9 cellular contexts compared by ENCODE assay signal in the genomic region with DNA sequence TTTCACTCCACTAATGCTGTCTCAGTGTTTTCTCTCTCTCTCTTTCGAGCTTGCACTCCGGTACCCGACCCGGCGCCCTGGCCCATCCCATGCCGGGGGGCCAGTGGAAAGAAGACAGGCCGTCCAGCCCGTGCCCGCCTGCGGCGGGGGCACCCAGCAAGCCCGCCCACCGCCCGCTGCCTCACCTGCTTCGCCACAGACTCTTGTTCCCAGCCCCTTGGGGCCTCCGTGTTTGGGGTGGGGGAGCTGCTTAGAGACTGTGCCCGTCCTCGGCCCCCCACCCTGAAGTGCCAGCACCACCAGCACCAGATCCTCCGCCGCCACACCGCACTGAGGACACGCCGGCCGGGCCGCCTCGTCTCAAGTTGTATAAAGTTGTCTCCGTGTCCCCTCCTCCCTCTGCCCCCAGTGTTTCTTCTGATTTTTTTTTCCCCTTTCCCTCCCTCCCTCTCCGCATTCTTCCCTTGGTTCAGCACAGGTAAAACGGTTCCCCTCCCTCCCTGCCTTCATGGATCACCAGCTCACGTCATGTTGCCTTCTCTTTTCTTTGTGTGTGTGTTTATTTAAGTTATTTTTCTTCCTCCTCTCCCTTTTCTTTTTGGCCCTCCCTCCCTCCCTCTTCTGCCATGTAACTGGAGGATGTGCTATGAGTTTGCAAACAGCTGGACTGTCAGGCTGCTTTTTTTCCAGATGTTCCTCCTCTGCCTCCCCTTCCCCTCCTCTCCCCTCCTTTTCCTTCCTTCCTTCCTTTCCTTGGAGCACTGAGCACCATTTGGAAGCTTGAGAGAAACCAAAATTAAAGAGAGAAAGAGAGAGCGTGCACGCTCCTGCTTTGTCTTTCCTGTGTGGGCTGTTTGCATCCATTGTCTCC. TPM values are rescaled to one million over a fixed set of nuclear protein-coding genes. Genes with fewer than 3 reads are reported as not detected.
DNase-seq lines count a peak whose midpoint lies in the region; ATAC-seq, FAIRE-seq and TF ChIP-seq lines count a peak whose summit lies in the region.
"Had no signal": no experiment of that assay in that cellular context is flagged by ENCODE, and none has a peak within 500 bp of the region (broad histone marks: within the 10 kb centered on the region; RNA-seq: fewer than 3 reads in every experiment).

No MANE protein-coding gene starts in this region.

- no peaks in the 10 kb centered on the region for H3K9me3 ChIP-seq in A549
- H3K9me3 ChIP-seq in adrenal gland (replicated peaks in 1 of 3), result no peaks in the 10 kb centered on the region
- H3K9me3 ChIP-seq in testis, result no peaks in the 10 kb centered on the region

- no peaks in the 10 kb centered on the region for H3K9me2 ChIP-seq in GM23338 (ENCODE audit: insufficient read depth)

- H3K4me3 Mint-ChIP-seq in GM23338, result peak overlapping the region; percentile 12; the same call in 1 of the 3 replicates
- H3K4me3 Mint-ChIP-seq in mesothelial cell of epicardium, result peak overlapping the region; percentile 57

- H3F3A ChIP-seq in GM23338 (replicated peaks; ENCODE audit: low read depth), result peaks cover 8% of the 10 kb centered on the region; the same call in 1 of the 2 replicates

- DNase-seq in A549 (ENCODE audit: low read depth in 1 of 2, low spot score in 1 of 2) (no peak), GM23338 (ENCODE audit: low spot score) (no peak), adrenal gland (peak in 3 of 7 donors; percentile 31 to 39 (median 36)), mesothelial cell of epicardium (ENCODE audit: low spot score in 2 of 2, unreplicated experiment in 2 of 2) (no peak), NCI-H524 treated with DMSO at 0.1 percent for 48 hours (lab: John Stamatoyannopoulos, UW) (no peak), testis (no peak)

- H3K79me2 ChIP-seq in GM23338 (replicated peaks; ENCODE audit: insufficient read depth), result no peaks in the 10 kb centered on the region; the same call in 1 of the 2 replicates

- peaks cover 12% of the 10 kb centered on the region for H3K27me3 ChIP-seq in GM23338 (ENCODE audit: insufficient read depth)
- H3K27me3 ChIP-seq in adrenal gland, result no peaks in the 10 kb centered on the region
- no peaks in the 10 kb centered on the region for H3K27me3 ChIP-seq in testis

- no peak for ATAC-seq in A549
- ATAC-seq in GM23338, result no peak
- ATAC-seq in HG03342 (IDR thresholded peaks at IDR 0.05; ENCODE audit: unreplicated experiment), result no peak
- ATAC-seq in HG02588 (IDR thresholded peaks at IDR 0.05; ENCODE audit: unreplicated experiment), result no peak

- H3K4me3 ChIP-seq in A549, result no peak overlapping the region; the same call in 2 of the 3 replicates
- no peak overlapping the region for H3K4me3 ChIP-seq in GM23338
- no peak overlapping the region for H3K4me3 ChIP-seq in adrenal gland
- no peak overlapping the region for H3K4me3 ChIP-seq in testis

- no peak for FAIRE-seq in A549 (lab: Jason Lieb, UNC)

- no peak for TF ChIP-seq CTCF in A549 (IDR thresholded peaks at IDR 0.05)
- TF ChIP-seq CTCF in GM23338 (conservative IDR thresholded peaks at IDR 0.05; ENCODE audit: low read depth in 2 of 2), result no peak
- no peak for TF ChIP-seq CTCF in adrenal gland (IDR thresholded peaks at IDR 0.05)
- TF ChIP-seq CTCF in mesothelial cell of epicardium (IDR thresholded peaks at IDR 0.05; ENCODE audit: unreplicated experiment), result no peak
- no peak for TF ChIP-seq CTCF in testis (IDR thresholded peaks at IDR 0.05)

- H3K27ac ChIP-seq in A549 (peak overlapping the region; percentile 93 to 95; a peak in 3 of 6 replicates), GM23338 (ENCODE audit: low read depth) (no peak overlapping the region), adrenal gland (peak overlapping the region in 3 of 5 donors; percentile 94 to 99 (median 98)), testis (no peak overlapping the region)
- H3K27ac ChIP-seq: parathyroid adenoma had no signal

- peak overlapping the region; percentile 98 for H3K4me2 ChIP-seq in A549
- H3K4me2 ChIP-seq in GM23338, result peak overlapping the region; percentile 98; the same call in 1 of the 2 replicates

- H3K27me3 Mint-ChIP-seq in GM23338 (ENCODE audit: insufficient read depth, low read depth, poor library complexity), result peaks cover 32% of the 10 kb centered on the region
- H3K27me3 Mint-ChIP-seq in mesothelial cell of epicardium (ENCODE audit: low read depth), result no peaks in the 10 kb centered on the region

- TF ChIP-seq RAD21 in A549 (conservative IDR thresholded peaks at IDR 0.05 in 1 of 2, IDR thresholded peaks at IDR 0.05 in 1 of 2), result no peak

- H2AFZ ChIP-seq in GM23338, result no peak overlapping the region
- H2AFZ ChIP-seq: parathyroid adenoma had no signal

- H3K4me1 Mint-ChIP-seq in GM23338 (peaks cover 15% of the 10 kb centered on the region; the same call in 2 of the 3 replicates), mesothelial cell of epicardium (peaks cover 21% of the 10 kb centered on the region)

- no peak for TF ChIP-seq EP300 in A549 (IDR thresholded peaks at IDR 0.05)

- 0 out of 2 replicates have a peak, but pooled peaks cover 6% of the 10 kb centered on the region for H4K20me1 ChIP-seq in GM23338 (replicated peaks; ENCODE audit: insufficient read depth)

- H3K4me1 ChIP-seq in A549 (peaks cover 27% of the 10 kb centered on the region), GM23338 (ENCODE audit: insufficient read depth) (peaks cover 3% of the 10 kb centered on the region; the same call in 1 of the 2 replicates), adrenal gland (replicated peaks in 1 of 2) (peaks cover 16 to 27% of the 10 kb centered on the region in 2 donors), testis (peaks cover 11% of the 10 kb centered on the region)

- H3K9me3 Mint-ChIP-seq in GM23338 (peaks cover 5% of the 10 kb centered on the region; the same call in 1 of the 3 replicates), mesothelial cell of epicardium (no peaks in the 10 kb centered on the region)

- CTCF ChIA-PET in A549 (lab: Yijun Ruan, JAX), result interaction anchor here (1.0 to 2.7 kb wide), 7 partner anchors 8 to 41 kb away, joined by 4 to 19 read pairs (median 5); a partner anchor contains a TSS

- H3K36me3 Mint-ChIP-seq in GM23338 (ENCODE audit: low read depth) (peaks cover 45% of the 10 kb centered on the region), mesothelial cell of epicardium (peaks cover 24% of the 10 kb centered on the region)

- intact Hi-C loops in adrenal gland (cut with DNase I) (no loop called here), testis (cut with DNase I; ENCODE audit: low total_unique reads) (no loop called here)

- H3K27ac Mint-ChIP-seq in GM23338, result peak overlapping the region; percentile 9; the same call in 1 of the 2 replicates
- H3K27ac Mint-ChIP-seq in mesothelial cell of epicardium, result peak overlapping the region; percentile 81

- WGBS in A549 (ENCODE audit: missing lambda C conversion rate), result 84% methylated on average over 31 of the region's 32 CpGs
- WGBS in adrenal gland, 4 donors, result 74 to 79% (median 77%) methylated on average over 22 to 32 of the region's 32 CpGs
- 80 to 81% methylated on average over 32 of the region's 32 CpGs for WGBS in testis, 2 donors

- peaks cover 14% of the 10 kb centered on the region for H3K36me3 ChIP-seq in GM23338 (ENCODE audit: insufficient read depth)
- peaks cover 0 to 61% of the 10 kb centered on the region in 2 donors for H3K36me3 ChIP-seq in adrenal gland (replicated peaks in 1 of 2)
- no peaks in the 10 kb centered on the region for H3K36me3 ChIP-seq in testis (ENCODE audit: low read depth, missing control alignments)

- TF ChIP-seq POLR2A in A549 (IDR thresholded peaks at IDR 0.05; ENCODE audit: low read length), result no peak
- no peak for TF ChIP-seq POLR2A in adrenal gland (IDR thresholded peaks at IDR 0.05)
- TF ChIP-seq POLR2A in testis (IDR thresholded peaks at IDR 0.05), result no peak

- POLR2A ChIA-PET in A549 (lab: Yijun Ruan, JAX), result interaction anchor here (0.6 to 7.1 kb wide), 5 partner anchors 7 to 349 kb away, joined by 4 to 130 read pairs (median 4); a partner anchor contains a TSS

RNA-seq across cellular contexts. Expression of a gene that starts 2.1 kb away (rescaled TPM):
- 1.9 and 2.1 TPM in 2 replicates for polyA plus RNA-seq in A549 (2011; rRNA removed)
- 1.6 and 2.8 TPM in 2 replicates for polyA plus RNA-seq in A549 (2012; cell fraction: cytosol; rRNA removed)
- polyA plus RNA-seq in A549 (2012; cell fraction: nucleus; rRNA removed), result 2.2 and 4.1 TPM in 2 replicates
- polyA plus RNA-seq in A549 (2017; fragmentation: RNase III; extraction: RNeasy Plus Mini Kit Qiagen cat#74134 plus additional on column Dnase treatment), result 3.8 to 4.9 TPM (median 4.1 TPM) in 3 replicates
- 3.7 and 5.1 TPM in 2 replicates for polyA minus RNA-seq in A549 (2011; rRNA and poly(A)+ RNA removed)
- total RNA-seq in GM23338 (2014; rRNA removed; shearing (Covaris generic)), result 3.3 and 6.4 TPM in 2 replicates
- 0.26 and 0.52 TPM in 2 replicates for polyA plus RNA-seq in GM23338 (2016; fragmentation: Nextera tagmentation; extraction: Ambion mirVana)
- 10 to 100 TPM in 2 of 8 donors, 1 to 10 TPM in 6; 6.3 to 15.3 (median 8.6) TPM for total RNA-seq in adrenal gland
- polyA plus RNA-seq in adrenal gland, result 1 to 10 TPM; 1.3 to 4.2 (median 3.1) TPM
- total RNA-seq in mesothelial cell of epicardium, result 5.5 to 6.8 TPM (median 5.8 TPM) in 3 replicates
- total RNA-seq in testis, result 1 to 10 TPM; 5.6 to 5.8 TPM
- 1.9 TPM for polyA plus RNA-seq in testis (ENCODE audit: insufficient read depth, low read depth, low replicate concordance)

RNA-seq across cellular contexts. Expression of a gene that starts 11.7 kb away (rescaled TPM):
- polyA plus RNA-seq in A549 (2011; rRNA removed) (not detected in 2 replicates), A549 (2017; fragmentation: RNase III; extraction: RNeasy Plus Mini Kit Qiagen cat#74134 plus additional on column Dnase treatment) (not detected in 3 replicates), GM23338 (2016; fragmentation: Nextera tagmentation; extraction: Ambion mirVana) (1.4 and 2.3 TPM in 2 replicates), adrenal gland (10 to 100 TPM in 2 of 3 donors, under 1 TPM in 1; 0.44 to 36.0 (median 16.5) TPM), testis (ENCODE audit: insufficient read depth, low read depth, low replicate concordance) (7.8 TPM)
- 0.16 TPM in 1 of 2 replicates, not detected in the other for polyA plus RNA-seq in A549 (2012; cell fraction: cytosol; rRNA removed)
- polyA plus RNA-seq in A549 (2012; cell fraction: nucleus; rRNA removed), result not detected in 2 replicates
- not detected in 2 replicates for polyA minus RNA-seq in A549 (2011; rRNA and poly(A)+ RNA removed)
- total RNA-seq in GM23338 (2014; rRNA removed; shearing (Covaris generic)), result 0.35 and 3.4 TPM in 2 replicates
- total RNA-seq in adrenal gland (10 to 100 TPM in 7 of 8 donors, 1 to 10 TPM in 1; 9.7 to 27.9 (median 15.7) TPM), mesothelial cell of epicardium (114 to 126 TPM (median 115 TPM) in 3 replicates), testis (10 to 100 TPM; 10.2 to 11.9 TPM)

RNA-seq across cellular contexts. Expression of a gene that starts 12.4 kb away (rescaled TPM):
- polyA plus RNA-seq in A549 (2011; rRNA removed) (30.6 and 52.8 TPM in 2 replicates), A549 (2017; fragmentation: RNase III; extraction: RNeasy Plus Mini Kit Qiagen cat#74134 plus additional on column Dnase treatment) (137 to 148 TPM (median 140 TPM) in 3 replicates), GM23338 (2016; fragmentation: Nextera tagmentation; extraction: Ambion mirVana) (41.2 and 42.1 TPM in 2 replicates), adrenal gland (100 to 1,000 TPM in 2 of 3 donors, 10 to 100 TPM in 1; 17.4 to 725 (median 247) TPM), testis (ENCODE audit: insufficient read depth, low read depth, low replicate concordance) (167 TPM)
- polyA plus RNA-seq in A549 (2012; cell fraction: cytosol; rRNA removed), result 48.4 and 62.4 TPM in 2 replicates
- 643 and 655 TPM in 2 replicates for polyA plus RNA-seq in A549 (2012; cell fraction: nucleus; rRNA removed)
- polyA minus RNA-seq in A549 (2011; rRNA and poly(A)+ RNA removed), result 42.5 and 48.1 TPM in 2 replicates
- total RNA-seq in GM23338 (2014; rRNA removed; shearing (Covaris generic)), result 45.6 and 74.3 TPM in 2 replicates
- total RNA-seq in adrenal gland (100 to 1,000 TPM in 4 of 8 donors, 10 to 100 TPM in 4; 33.6 to 207 (median 90.8) TPM), mesothelial cell of epicardium (296 to 312 TPM (median 307 TPM) in 3 replicates), testis (100 to 1,000 TPM; 313 to 507 TPM)

RNA-seq across cellular contexts. Expression of a gene that starts 41.2 kb away (rescaled TPM):
- polyA plus RNA-seq in A549 (2011; rRNA removed) (not detected in 2 replicates), A549 (2017; fragmentation: RNase III; extraction: RNeasy Plus Mini Kit Qiagen cat#74134 plus additional on column Dnase treatment) (not detected in 3 replicates), GM23338 (2016; fragmentation: Nextera tagmentation; extraction: Ambion mirVana) (not detected in 2 replicates), adrenal gland (not detected), testis (ENCODE audit: insufficient read depth, low read depth, low replicate concordance) (0.65 TPM)
- polyA plus RNA-seq in A549 (2012; cell fraction: cytosol; rRNA removed), result not detected in 2 replicates
- polyA plus RNA-seq in A549 (2012; cell fraction: nucleus; rRNA removed), result not detected in 2 replicates
- not detected in 2 replicates for polyA minus RNA-seq in A549 (2011; rRNA and poly(A)+ RNA removed)
- total RNA-seq in GM23338 (2014; rRNA removed; shearing (Covaris generic)), result not detected in 2 replicates
- total RNA-seq in adrenal gland (1 to 10 TPM in 1 of 8 donors, under 1 TPM in 1, not detected in 6; 0.91 to 1.4 TPM), mesothelial cell of epicardium (not detected in 3 replicates), testis (not detected)

RNA-seq across cellular contexts. Expression of a gene that starts 46.2 kb away (rescaled TPM):
- polyA plus RNA-seq in A549 (2011; rRNA removed) (0.31 and 0.56 TPM in 2 replicates), A549 (2017; fragmentation: RNase III; extraction: RNeasy Plus Mini Kit Qiagen cat#74134 plus additional on column Dnase treatment) (0.15 to 0.32 TPM in 2 of 3 replicates, not detected in the other), GM23338 (2016; fragmentation: Nextera tagmentation; extraction: Ambion mirVana) (18.2 and 21.5 TPM in 2 replicates), adrenal gland (1 to 10 TPM in 2 of 3 donors, not detected in 1; 1.6 to 1.7 TPM), testis (ENCODE audit: insufficient read depth, low read depth, low replicate concordance) (126 TPM)
- polyA plus RNA-seq in A549 (2012; cell fraction: cytosol; rRNA removed), result 0.26 and 0.33 TPM in 2 replicates
- 0.48 and 0.50 TPM in 2 replicates for polyA plus RNA-seq in A549 (2012; cell fraction: nucleus; rRNA removed)
- 0.29 and 1.1 TPM in 2 replicates for polyA minus RNA-seq in A549 (2011; rRNA and poly(A)+ RNA removed)
- total RNA-seq in GM23338 (2014; rRNA removed; shearing (Covaris generic)), result 31.8 and 40.8 TPM in 2 replicates
- total RNA-seq in adrenal gland (1 to 10 TPM in 2 of 8 donors, under 1 TPM in 3, not detected in 3; 0.61 to 3.3 (median 0.81) TPM), mesothelial cell of epicardium (4.2 to 6.0 TPM (median 5.2 TPM) in 3 replicates), testis (100 to 1,000 TPM; 226 to 248 TPM)

Comparison
In these comparisons a context has a peak if more than half of its experiments do, and no peak if none do; other contexts are left out.
1. H3K27ac ChIP-seq: peak in A549 (2 of 2) and adrenal gland (3 of 5); none in GM23338 (single experiment) and testis (0 of 2).